ENCODE assay signal across 15 cellular contexts in the genomic region with DNA sequence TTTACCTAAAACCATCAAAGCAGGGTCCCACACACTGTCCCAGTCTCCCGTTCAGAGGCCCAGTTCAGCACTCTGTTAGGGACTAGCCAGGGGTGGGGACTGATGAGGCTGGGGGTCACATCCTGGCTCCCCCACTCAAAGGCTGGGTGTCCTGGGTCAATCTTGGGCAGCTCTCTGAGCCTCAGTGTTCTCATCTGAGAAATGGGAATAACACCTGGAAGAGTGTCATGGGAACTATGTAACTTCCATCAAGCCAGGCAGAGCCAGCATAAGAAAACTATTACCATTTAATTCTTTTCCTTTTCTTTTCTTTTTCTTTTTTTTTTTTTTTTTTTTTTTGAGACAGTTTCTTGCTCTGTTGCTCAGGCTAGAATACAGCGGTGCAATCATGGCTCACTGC. TPM values are rescaled to one million over a fixed set of nuclear protein-coding genes. Genes with fewer than 3 reads are reported as not detected.
A peak's percentile ranks its signal among the peaks of the same experiment; 100 is the strongest.
DNase-seq lines count a peak whose midpoint lies in the region; TF ChIP-seq lines count a peak whose summit lies in the region.
"Had no signal": no experiment of that assay in that cellular context is flagged by ENCODE, and none has a peak within 500 bp of the region (broad histone marks: within the 10 kb centered on the region; RNA-seq: fewer than 3 reads in every experiment).

No MANE protein-coding gene starts in this region.

- intact Hi-C loops in thyroid gland (cut with DNase I): no loop called here

- no peaks in the 10 kb centered on the region for H3K9me3 Mint-ChIP-seq in activated T-cell treated with anti-CD3 and anti-CD28 coated beads, Interleukin-2, amount 50 U/mL, for 24 hours
- no peaks in the 10 kb centered on the region for H3K9me3 Mint-ChIP-seq in T-helper 2 cell treated with Interferon-gamma antibody and Interleukin-4, amounts not matched to agents 5 μg/mL and 100 μg/mL, for 36 hours
- H3K9me3 Mint-ChIP-seq: activated naive CD4-positive, alpha-beta T cell treated with anti-CD3 and anti-CD28 coated beads, Interleukin-2, amount 50 U/mL, for 24 hours; IgD-negative memory B cell; naive B cell had no signal

- CTCF ChIA-PET in HEK293T (lab: Yijun Ruan, JAX): no interaction called here

- H3K14ac ChIP-seq in mesenchymal stem cell (ENCODE audit: low read length in 2 of 2): no peak overlapping the region

- peak overlapping the region in 1 of 2 experiments; percentile 37 for H3K18ac ChIP-seq in mesenchymal stem cell (ENCODE audit: low read depth in 1 of 2, low read length in 2 of 2)

- H3K4me1 Mint-ChIP-seq in activated T-cell treated with anti-CD3 and anti-CD28 coated beads, Interleukin-2, amount 50 U/mL, for 24 hours (ENCODE audit: low read depth): peaks cover 41% of the 10 kb centered on the region
- peaks cover 12% of the 10 kb centered on the region for H3K4me1 Mint-ChIP-seq in T-helper 2 cell treated with Interferon-gamma antibody and Interleukin-4, amounts not matched to agents 5 μg/mL and 100 μg/mL, for 36 hours (ENCODE audit: low read depth)

- POLR2A ChIA-PET in HEK293T (lab: Yijun Ruan, JAX): no interaction called here

- H3K79me1 ChIP-seq in mesenchymal stem cell (replicated peaks; ENCODE audit: low read length, poor library complexity, severe bottlenecking): peaks cover 28% of the 10 kb centered on the region

- 77% methylated on average over 1 of the region's 2 CpGs for WGBS in mesenchymal stem cell
- WGBS in thyroid gland, 2 donors: 82 to 97% methylated on average over 2 of the region's 2 CpGs

- H4K8ac ChIP-seq in mesenchymal stem cell (ENCODE audit: low read length): no peak overlapping the region

- no peaks in the 10 kb centered on the region for H3K9me3 ChIP-seq in mesenchymal stem cell (ENCODE audit: control insufficient read depth, low read length)
- H3K9me3 ChIP-seq in thyroid gland: no peaks in the 10 kb centered on the region

- H3K36me3 ChIP-seq in brain microvascular endothelial cell (replicated peaks): peaks cover 3% of the 10 kb centered on the region
- peaks cover 0 to 4% of the 10 kb centered on the region in 2 experiments for H3K36me3 ChIP-seq in mesenchymal stem cell (ENCODE audit: control insufficient read depth in 1 of 2, insufficient read depth in 2 of 2, low read depth in 1 of 2, low read length in 2 of 2)
- H3K36me3 ChIP-seq in thyroid gland: no peaks in the 10 kb centered on the region

- TF ChIP-seq CTCF in brain microvascular endothelial cell (IDR thresholded peaks at IDR 0.05; ENCODE audit: low read depth, low read length, missing control alignments) (no peak), thyroid gland (IDR thresholded peaks at IDR 0.05) (no peak)

- peak overlapping the region; percentile 13 for H2AK5ac ChIP-seq in mesenchymal stem cell (ENCODE audit: low read length, severe bottlenecking)

- H3K4me3 ChIP-seq in brain microvascular endothelial cell (ENCODE audit: low read depth, low read length): no peak overlapping the region
- no peak overlapping the region for H3K4me3 ChIP-seq in mesenchymal stem cell (ENCODE audit: insufficient read depth in 1 of 2, low read depth in 1 of 2, low read length in 2 of 2)
- H3K4me3 ChIP-seq in thyroid gland (replicated peaks in 1 of 3): no peak overlapping the region
- H3K4me3 ChIP-seq: lung had no signal

- no peak for TF ChIP-seq POLR2A in thyroid gland (IDR thresholded peaks at IDR 0.05)

- no peak overlapping the region for H3K23ac ChIP-seq in mesenchymal stem cell (ENCODE audit: low read length in 2 of 2)

- H2BK5ac ChIP-seq in mesenchymal stem cell (ENCODE audit: low read depth, low read length, poor library complexity, severe bottlenecking): no peak overlapping the region

- peak overlapping the region; percentile 19 for H3K9ac ChIP-seq in mesenchymal stem cell (ENCODE audit: low read length)

- H3K4me1 ChIP-seq in mesenchymal stem cell (ENCODE audit: control insufficient read depth, insufficient read depth, low read depth, low read length) (peaks cover 14% of the 10 kb centered on the region), thyroid gland (peaks cover 75 to 94% of the 10 kb centered on the region in 2 donors)

- no peak for DNase-seq in activated T-cell treated with anti-CD3 and anti-CD28 coated beads, Interleukin-2, amount 50 U/mL, for 24 hours
- DNase-seq in activated T-cell treated with anti-CD3 and anti-CD28 coated beads, Interleukin-2, amount 50 U/mL, for 1 hour: no peak
- DNase-seq in brain microvascular endothelial cell (no peak), mesenchymal stem cell (no peak), thyroid gland (no peak), GF-D8 (lab: John Stamatoyannopoulos, UW) (no peak), HEK293T (ENCODE audit: extremely low spot score) (no peak)
- DNase-seq in T-helper 2 cell treated with Interferon-gamma antibody and Interleukin-4, amounts not matched to agents 5 μg/mL and 100 μg/mL, for 36 hours (ENCODE audit: low spot score): no peak
- DNase-seq: dermis blood vessel endothelial cell, erythroblast, naive B cell, NCI-H2029 treated with DMSO at 0.1 percent for 48 hours had no signal

- no peak overlapping the region for H3K4ac ChIP-seq in mesenchymal stem cell (ENCODE audit: low read depth in 1 of 2, low read length in 2 of 2)

- no peak overlapping the region for H3K4me2 ChIP-seq in mesenchymal stem cell (ENCODE audit: low read length, poor library complexity, severe bottlenecking)

- no peaks in the 10 kb centered on the region for H3K27me3 Mint-ChIP-seq in activated T-cell treated with anti-CD3 and anti-CD28 coated beads, Interleukin-2, amount 50 U/mL, for 24 hours
- H3K27me3 Mint-ChIP-seq in T-helper 2 cell treated with Interferon-gamma antibody and Interleukin-4, amounts not matched to agents 5 μg/mL and 100 μg/mL, for 36 hours (ENCODE audit: low read depth): no peaks in the 10 kb centered on the region
- H3K27me3 Mint-ChIP-seq: activated naive CD4-positive, alpha-beta T cell treated with anti-CD3 and anti-CD28 coated beads, Interleukin-2, amount 50 U/mL, for 24 hours; IgD-negative memory B cell; naive B cell had no signal

- no peak overlapping the region for H2BK15ac ChIP-seq in mesenchymal stem cell (ENCODE audit: low read depth, poor library complexity, severe bottlenecking)

- H2BK12ac ChIP-seq in mesenchymal stem cell (ENCODE audit: low read length in 2 of 2): peak overlapping the region in 1 of 2 experiments; percentile 6

- H2AFZ ChIP-seq in mesenchymal stem cell (ENCODE audit: low read depth, low read length): no peak overlapping the region

- in situ Hi-C loops in brain microvascular endothelial cell (cut with HindIII; ENCODE audit: low pct_ligation_motif_present, low sequenced_read_pairs): no loop called here

- peaks cover 36% of the 10 kb centered on the region for H3K36me3 Mint-ChIP-seq in activated T-cell treated with anti-CD3 and anti-CD28 coated beads, Interleukin-2, amount 50 U/mL, for 24 hours (ENCODE audit: low read depth)
- peaks cover 6% of the 10 kb centered on the region for H3K36me3 Mint-ChIP-seq in T-helper 2 cell treated with Interferon-gamma antibody and Interleukin-4, amounts not matched to agents 5 μg/mL and 100 μg/mL, for 36 hours (ENCODE audit: low read depth)

- H2BK120ac ChIP-seq in mesenchymal stem cell (ENCODE audit: low read depth, low read length): no peak overlapping the region

- H3K27ac ChIP-seq in brain microvascular endothelial cell: peak overlapping the region; percentile 73
- no peak overlapping the region for H3K27ac ChIP-seq in mesenchymal stem cell (ENCODE audit: low read length, poor library complexity, severe bottlenecking)
- peak overlapping the region; percentile 52 to 86 (median 86) for H3K27ac ChIP-seq in thyroid gland

- H3K27me3 ChIP-seq in brain microvascular endothelial cell (replicated peaks) (no peaks in the 10 kb centered on the region), mesenchymal stem cell (ENCODE audit: control insufficient read depth in 1 of 2, insufficient read depth in 1 of 2, low read length in 2 of 2) (no peaks in the 10 kb centered on the region), thyroid gland (no peaks in the 10 kb centered on the region)

- H3K27ac Mint-ChIP-seq in activated T-cell treated with anti-CD3 and anti-CD28 coated beads, Interleukin-2, amount 50 U/mL, for 24 hours: peak overlapping the region; percentile 55
- H3K27ac Mint-ChIP-seq in T-helper 2 cell treated with Interferon-gamma antibody and Interleukin-4, amounts not matched to agents 5 μg/mL and 100 μg/mL, for 36 hours: no peak overlapping the region
- H3K27ac Mint-ChIP-seq: activated naive CD4-positive, alpha-beta T cell treated with anti-CD3 and anti-CD28 coated beads, Interleukin-2, amount 50 U/mL, for 24 hours had no signal

- H4K91ac ChIP-seq in mesenchymal stem cell (ENCODE audit: low read length): no peak overlapping the region

- no peak overlapping the region for H3K4me3 Mint-ChIP-seq in activated T-cell treated with anti-CD3 and anti-CD28 coated beads, Interleukin-2, amount 50 U/mL, for 24 hours
- H3K4me3 Mint-ChIP-seq in T-helper 2 cell treated with Interferon-gamma antibody and Interleukin-4, amounts not matched to agents 5 μg/mL and 100 μg/mL, for 36 hours: no peak overlapping the region
- H3K4me3 Mint-ChIP-seq: activated naive CD4-positive, alpha-beta T cell treated with anti-CD3 and anti-CD28 coated beads, Interleukin-2, amount 50 U/mL, for 24 hours; IgD-negative memory B cell; naive B cell had no signal

TF ChIP-seq in HEK293T, 16 proteins besides CTCF, POLR2A, EP300 and RAD21:
- no peak for TF ChIP-seq ZNF384 (IDR thresholded peaks at IDR 0.05)
- TF ChIP-seq NFRKB (IDR thresholded peaks at IDR 0.05): no peak
- no peak for TF ChIP-seq FOXM1 (IDR thresholded peaks at IDR 0.05; ENCODE audit: borderline replicate concordance)
- no peak for TF ChIP-seq SUZ12 (IDR thresholded peaks at IDR 0.05)
- no peak for TF ChIP-seq CTBP1 (IDR thresholded peaks at IDR 0.05; ENCODE audit: borderline replicate concordance)
- no peak for TF ChIP-seq TARDBP (IDR thresholded peaks at IDR 0.05)
- TF ChIP-seq FOXA1 (IDR thresholded peaks at IDR 0.05): no peak
- no peak for TF ChIP-seq L3MBTL2 (conservative IDR thresholded peaks at IDR 0.05)
- TF ChIP-seq BHLHE40 (IDR thresholded peaks at IDR 0.05; ENCODE audit: borderline replicate concordance): no peak
- TF ChIP-seq HDGF (IDR thresholded peaks at IDR 0.05; ENCODE audit: borderline replicate concordance): no peak
- no peak for TF ChIP-seq LEF1 (IDR thresholded peaks at IDR 0.05; ENCODE audit: borderline replicate concordance)

RNA-seq across cellular contexts. Expression of gene TPST2, which starts 38.4 kb away (rescaled TPM):
- polyA plus RNA-seq in mesenchymal stem cell (2013, experiment 1 of 2): 15.3 TPM
- polyA plus RNA-seq in mesenchymal stem cell (2013, experiment 2 of 2): 16.3 TPM
- 100 to 1,000 TPM in 3 of 4 donors, 10 to 100 TPM in 1; 99.2 to 154 (median 121) TPM for total RNA-seq in thyroid gland

RNA-seq across cellular contexts. Expression of gene TFIP11, which starts 39.3 kb away (rescaled TPM):
- 17.0 TPM for polyA plus RNA-seq in mesenchymal stem cell (2013, experiment 1 of 2)
- polyA plus RNA-seq in mesenchymal stem cell (2013, experiment 2 of 2): 20.7 TPM
- total RNA-seq in thyroid gland: 10 to 100 TPM; 30.7 to 66.7 (median 50.0) TPM
